In the genomic region with DNA sequence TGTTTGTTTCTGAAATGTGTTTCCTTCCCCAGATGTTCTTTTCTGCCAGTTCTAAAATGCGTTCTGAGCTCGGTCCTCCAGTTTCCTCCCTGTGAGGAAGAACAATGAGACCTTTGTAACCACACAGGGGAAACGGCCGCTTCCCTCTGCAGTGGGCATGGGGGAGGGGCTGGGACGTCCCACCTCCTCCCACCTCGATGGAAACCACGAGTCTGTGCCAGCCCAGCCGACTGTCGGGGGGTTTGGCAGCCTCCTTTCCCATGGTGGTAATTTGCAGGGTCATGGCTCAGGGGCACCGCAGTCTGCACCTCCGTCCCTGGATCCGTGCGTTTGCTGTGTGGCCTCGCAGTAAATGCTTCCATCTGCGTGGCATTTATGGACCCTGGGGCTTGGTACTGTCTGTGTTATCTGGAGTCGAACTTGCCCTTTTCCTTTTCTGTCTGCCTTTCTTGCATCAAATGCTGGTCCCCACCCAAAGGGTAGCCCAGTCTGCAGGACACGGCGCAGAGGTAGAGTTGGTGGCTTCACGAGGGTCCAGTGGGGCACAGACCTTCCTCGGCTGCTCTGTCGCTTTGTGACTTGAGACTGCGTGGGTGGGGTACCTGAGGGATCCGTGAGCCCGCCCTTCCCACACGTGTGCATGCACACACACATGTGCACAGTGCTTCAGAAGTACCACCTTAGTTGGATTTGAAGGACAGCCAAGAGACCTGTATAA, we compare ENCODE assay signal across 9 cellular contexts. TPM values are rescaled to one million over a fixed set of nuclear protein-coding genes. Genes with fewer than 3 reads are reported as not detected.
DNase-seq lines count a peak whose midpoint lies in the region; ATAC-seq and TF ChIP-seq lines count a peak whose summit lies in the region.
"Had no signal": no experiment of that assay in that cellular context is flagged by ENCODE, and none has a peak within 500 bp of the region (broad histone marks: within the 10 kb centered on the region; RNA-seq: fewer than 3 reads in every experiment).

No MANE protein-coding gene starts in this region.

- H3K9me3 ChIP-seq in right atrium auricular region (no peaks in the 10 kb centered on the region), skeletal muscle satellite cell (replicated peaks; ENCODE audit: low read length) (no peaks in the 10 kb centered on the region)

- POLR2A ChIA-PET in T-cell (lab: Charles Lee), result no interaction called here

- H3K9ac ChIP-seq in skeletal muscle satellite cell (ENCODE audit: low read depth, low read length), result no peak overlapping the region

- CTCF ChIA-PET in T-cell (lab: Charles Lee), result no interaction called here

- peaks cover 0 to 98% of the 10 kb centered on the region in 2 donors for H3K4me1 ChIP-seq in right atrium auricular region
- H3K4me1 ChIP-seq in skeletal muscle satellite cell (ENCODE audit: control insufficient read depth, insufficient read depth, low read length), result peaks cover 31% of the 10 kb centered on the region

- peak overlapping the region; percentile 39 for H3K4me2 ChIP-seq in skeletal muscle satellite cell (ENCODE audit: low read length)

- H3K27me3 ChIP-seq in right atrium auricular region (no peaks in the 10 kb centered on the region), skeletal muscle satellite cell (ENCODE audit: control insufficient read depth, insufficient read depth, low read length) (no peaks in the 10 kb centered on the region)

- H3K36me3 Mint-ChIP-seq in T-cell, result no peaks in the 10 kb centered on the region

- no peaks in the 10 kb centered on the region for H3K9me3 Mint-ChIP-seq in T-cell

- DNase-seq in HuH-7 (ENCODE audit: low spot score) (peak; percentile 99), T-cell (peak in 10 of 34 experiments; percentile 8 to 38 (median 28)), right atrium auricular region (ENCODE audit: low spot score) (no peak), hepatic stellate cell (ENCODE audit: low spot score) (no peak), NCI-H187 treated with DMSO at 0.1 percent for 48 hours (lab: John Stamatoyannopoulos, UW) (no peak)

- H3K27ac ChIP-seq in right atrium auricular region, result peak overlapping the region; percentile 6 to 42

- H3K4me3 Mint-ChIP-seq in T-cell, result peak overlapping the region in 1 of 3 donors; percentile 81

- H3K27ac Mint-ChIP-seq in T-cell, result no peak overlapping the region

- H3K4me3 ChIP-seq in right atrium auricular region (no peak overlapping the region), skeletal muscle satellite cell (ENCODE audit: low read length) (no peak overlapping the region)

- no peaks in the 10 kb centered on the region for H3K36me3 ChIP-seq in right atrium auricular region
- no peaks in the 10 kb centered on the region for H3K36me3 ChIP-seq in skeletal muscle satellite cell (ENCODE audit: insufficient read depth, low read length)

- H3K4me1 Mint-ChIP-seq in T-cell, result peaks cover 58 to 62% (median 60%) of the 10 kb centered on the region in 3 donors

- TF ChIP-seq CTCF in right atrium auricular region (IDR thresholded peaks at IDR 0.05), result no peak

- peak in 3 of 4 experiments; percentile 45 to 66 (median 51) for ATAC-seq in T-cell (replicated peaks in 1 of 4)
- no peak for ATAC-seq in HG02763 (IDR thresholded peaks at IDR 0.05; ENCODE audit: unreplicated experiment)
- no peak for ATAC-seq in HG03280 (IDR thresholded peaks at IDR 0.05; ENCODE audit: unreplicated experiment)
- ATAC-seq: HCT116 had no signal

- H3K27me3 Mint-ChIP-seq in T-cell, result peaks cover 0 to 3% of the 10 kb centered on the region in 2 donors

RNA-seq across cellular contexts. Expression of a gene that starts 16.1 kb away (rescaled TPM):
- total RNA-seq in T-cell (10 to 100 TPM in 1 of 5 donors, 1 to 10 TPM in 4; 1.8 to 11.3 (median 7.0) TPM), right atrium auricular region (10 to 100 TPM; 34.6 to 60.9 TPM)
- total RNA-seq in skeletal muscle satellite cell (2012; rRNA removed), result 11.8 and 12.9 TPM in 2 replicates

RNA-seq across cellular contexts. Expression of a gene that starts 56.8 kb away (rescaled TPM):
- total RNA-seq in T-cell (10 to 100 TPM in 4 of 5 donors, 1 to 10 TPM in 1; 9.5 to 25.3 (median 21.4) TPM), right atrium auricular region (10 to 100 TPM; 20.4 to 21.3 TPM)
- total RNA-seq in skeletal muscle satellite cell (2012; rRNA removed), result 36.0 and 71.0 TPM in 2 replicates

Comparison
In these comparisons a context has a peak if more than half of its experiments do, and no peak if none do; other contexts are left out.
1. ATAC-seq: peak in T-cell (3 of 4); none in HG02763 (single experiment) and HG03280 (single experiment).